In the genomic region with DNA sequence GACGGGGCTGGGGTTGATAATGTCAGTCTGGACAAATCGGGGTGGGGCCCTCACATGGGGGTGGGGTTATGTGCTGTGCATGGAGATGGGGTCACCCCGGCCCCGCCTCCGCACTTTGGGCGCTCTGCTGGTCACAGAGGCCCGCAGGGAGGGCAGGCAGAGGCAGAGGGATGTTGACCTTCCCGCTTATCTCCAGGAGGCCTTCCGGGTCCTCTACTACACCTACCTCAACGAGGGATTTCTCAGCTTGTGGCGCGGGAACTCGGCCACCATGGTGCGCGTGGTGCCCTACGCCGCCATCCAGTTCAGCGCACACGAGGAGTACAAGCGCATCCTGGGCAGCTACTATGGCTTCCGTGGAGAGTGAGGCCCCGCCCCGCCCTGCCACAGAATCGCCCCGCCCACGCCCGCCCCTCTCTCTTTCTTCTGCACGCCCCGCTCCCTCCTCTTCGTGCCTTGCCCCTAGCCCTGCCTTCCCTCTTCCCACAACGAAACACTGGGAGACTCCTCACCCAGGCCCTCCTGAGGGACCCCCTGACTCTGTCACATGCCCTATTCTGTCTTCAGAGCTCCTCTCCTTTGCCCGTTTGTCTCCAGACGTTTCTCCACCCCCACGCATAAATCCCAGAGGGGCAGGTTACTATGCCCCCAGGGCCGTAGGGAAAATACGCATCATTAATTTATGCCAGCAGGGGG, we compare ENCODE assay signal across 8 cellular contexts. TPM values are rescaled to one million over a fixed set of nuclear protein-coding genes. Genes with fewer than 3 reads are reported as not detected.
DNase-seq lines count a peak whose midpoint lies in the region; ATAC-seq, FAIRE-seq and TF ChIP-seq lines count a peak whose summit lies in the region.

No MANE protein-coding gene starts in this region.

- no peaks in the 10 kb centered on the region for H3K36me3 ChIP-seq in SK-N-SH (replicated peaks in 1 of 2; ENCODE audit: control insufficient read depth in 1 of 2, insufficient read depth in 2 of 2, low read length in 1 of 2)
- H3K36me3 ChIP-seq in GM12878 (ENCODE audit: control insufficient read depth in 2 of 2, insufficient read depth in 2 of 2, low read length in 1 of 2): peaks cover 0 to 5% of the 10 kb centered on the region in 2 experiments; a peak in 1 of 4 replicates
- H3K36me3 ChIP-seq in upper lobe of right lung: no peaks in the 10 kb centered on the region

- H3K9me3 ChIP-seq in SK-N-SH (no peaks in the 10 kb centered on the region), GM12878 (replicated peaks; ENCODE audit: control insufficient read depth, insufficient read depth, low read length) (no peaks in the 10 kb centered on the region), upper lobe of right lung (no peaks in the 10 kb centered on the region)

- H3K79me2 ChIP-seq in SK-N-SH (ENCODE audit: insufficient read depth) (no peaks in the 10 kb centered on the region), GM12878 (ENCODE audit: control insufficient read depth, insufficient read depth, low read length) (no peaks in the 10 kb centered on the region)

- H3K9me2 ChIP-seq in SK-N-SH: no peaks in the 10 kb centered on the region

- SMC1A ChIA-PET in GM12878 (lab: Charles Lee; ENCODE audit: uncharacterized antibody, unreplicated experiment): interaction anchor here (1.1 to 1.4 kb wide), 2 partner anchors 10 to 19 kb away, joined by 4 read pairs; no protein-coding TSS in a partner anchor

- H4K20me1 ChIP-seq in SK-N-SH (ENCODE audit: insufficient read depth): no peaks in the 10 kb centered on the region
- no peaks in the 10 kb centered on the region for H4K20me1 ChIP-seq in GM12878 (ENCODE audit: control insufficient read depth, insufficient read depth)

- H3K27ac ChIP-seq in SK-N-SH (ENCODE audit: low read depth in 2 of 2, low read length in 1 of 2) (no peak overlapping the region), GM12878 (ENCODE audit: control insufficient read depth, insufficient read depth) (no peak overlapping the region), upper lobe of right lung (no peak overlapping the region), dorsolateral prefrontal cortex (peak overlapping the region in 1 of 59 donors; percentile 10)

- CTCF ChIA-PET in SK-N-SH (lab: Yijun Ruan, JAX): interaction anchor here (0.7 kb wide), 1 partner anchor 10 kb away, joined by 3 read pairs; no protein-coding TSS in a partner anchor
- CTCF ChIA-PET in GM12878 (lab: Yijun Ruan, JAX): interaction anchor here (0.9 to 1.4 kb wide), 3 partner anchors 10 to 69 kb away, joined by 3 read pairs; no protein-coding TSS in a partner anchor

- no peak overlapping the region for H2AFZ ChIP-seq in SK-N-SH (ENCODE audit: low read depth)
- H2AFZ ChIP-seq in GM12878 (ENCODE audit: control insufficient read depth, low read depth, low read length): no peak overlapping the region

- TF ChIP-seq POLR2A in GM12878 (IDR thresholded peaks at IDR 0.05; ENCODE audit: low read depth, low read length): no peak

- POLR2A ChIA-PET in SK-N-SH (lab: Yijun Ruan, JAX): no interaction called here
- POLR2A ChIA-PET in GM12878 (lab: Charles Lee): no interaction called here

- H3K9ac ChIP-seq in SK-N-SH (no peak overlapping the region), GM12878 (ENCODE audit: control insufficient read depth, insufficient read depth, low read length) (no peak overlapping the region)

- FAIRE-seq in GM12878 (lab: Jason Lieb, UNC): no peak

- H3K4me3 ChIP-seq in SK-N-SH (ENCODE audit: low read depth in 2 of 2, low read length in 1 of 2): no peak overlapping the region
- H3K4me3 ChIP-seq in GM12878: no peak overlapping the region
- H3K4me3 ChIP-seq in upper lobe of right lung: peak overlapping the region; percentile 19
- peak overlapping the region in 11 of 59 donors; percentile 13 to 35 (median 32) for H3K4me3 ChIP-seq in dorsolateral prefrontal cortex

- TF ChIP-seq EP300 in SK-N-SH (IDR thresholded peaks at IDR 0.05; ENCODE audit: borderline replicate concordance in 1 of 2, low read depth in 1 of 2, low read length in 1 of 2) (no peak), GM12878 (IDR thresholded peaks at IDR 0.05; ENCODE audit: borderline replicate concordance in 1 of 2, control insufficient read depth in 1 of 2, low read depth in 2 of 2, low read length in 2 of 2) (no peak)

- no peaks in the 10 kb centered on the region for H3F3A ChIP-seq in SK-N-SH (replicated peaks; ENCODE audit: insufficient read depth)

- intact Hi-C loops in GM12878 (cut with micrococcal nuclease; ENCODE audit: unreplicated experiment) (no loop called here), upper lobe of right lung (cut with DNase I) (no loop called here), dorsolateral prefrontal cortex (cut with DNase I) (no loop called here)

- no TSS peak for BruUV-seq in GM12878 (replicated peaks; lab: Mats Ljungman, UMichigan)

- WGBS in SK-N-SH (ENCODE audit: low lambda C conversion rate): 84% methylated on average over 32 of the region's 36 CpGs
- 74% methylated on average over 11 of the region's 36 CpGs for WGBS in GM12878 (ENCODE audit: insufficient coverage, insufficient replicate concordance, low lambda C conversion rate, missing lambda C conversion rate)

- no peak overlapping the region for H3K4me2 ChIP-seq in SK-N-SH
- H3K4me2 ChIP-seq in GM12878 (ENCODE audit: control insufficient read depth, insufficient read depth): no peak overlapping the region

- TF ChIP-seq RAD21 in SK-N-SH (IDR thresholded peaks at IDR 0.05; ENCODE audit: low read length): no peak
- TF ChIP-seq RAD21 in GM12878 (IDR thresholded peaks at IDR 0.05; ENCODE audit: insufficient read depth, low read depth, low read length): no peak

- ATAC-seq in SK-N-SH treated with all-trans-retinoic acid at 6 μM for 48 hours: no peak
- ATAC-seq in GM12878: peak; percentile 93
- ATAC-seq in upper lobe of right lung: peak; percentile 45
- ATAC-seq in HG03457 (IDR thresholded peaks at IDR 0.05; ENCODE audit: unreplicated experiment): no peak

- in situ Hi-C loops in GM12878 (cut with MboI): no loop called here

- TF ChIP-seq CTCF in SK-N-SH (IDR thresholded peaks at IDR 0.05): no peak
- no peak for TF ChIP-seq CTCF in GM12878 (IDR thresholded peaks at IDR 0.05 in 2 of 3, conservative IDR thresholded peaks at IDR 0.05 in 1 of 3; ENCODE audit: control insufficient read depth in 2 of 3, extremely low read depth in 1 of 3, insufficient read depth in 1 of 3, low read depth in 3 of 3, low read length in 3 of 3)
- no peak for TF ChIP-seq CTCF in upper lobe of right lung (IDR thresholded peaks at IDR 0.05)
- no peak for TF ChIP-seq CTCF in dorsolateral prefrontal cortex (IDR thresholded peaks at IDR 0.05 in 54 of 56, conservative IDR thresholded peaks at IDR 0.05 in 2 of 56; ENCODE audit: low read depth in 1 of 56, partially characterized antibody in 56 of 56)

- RAD21 ChIA-PET in GM12878 (lab: Charles Lee; ENCODE audit: unreplicated experiment): interaction anchor here (0.6 to 1.2 kb wide), 2 partner anchors 34 to 69 kb away, joined by 3 to 4 read pairs; no protein-coding TSS in a partner anchor

- H3K4me1 ChIP-seq in SK-N-SH (ENCODE audit: control insufficient read depth in 1 of 2, insufficient read depth in 2 of 2, low read depth in 1 of 2, low read length in 1 of 2) (no peaks in the 10 kb centered on the region; a peak in 1 of 4 replicates), GM12878 (ENCODE audit: control insufficient read depth, insufficient read depth, low read length) (no peaks in the 10 kb centered on the region), upper lobe of right lung (no peaks in the 10 kb centered on the region)

- DNase-seq in SK-N-SH (peak; percentile 56), GM12878 (ENCODE audit: low read depth, low spot score) (peak; percentile 13), iPS-NIHi7 (ENCODE audit: extremely low spot score) (peak; percentile 86), upper lobe of right lung (no peak), dorsolateral prefrontal cortex (no peak)
- no peak for DNase-seq in activated effector memory CD4-positive, alpha-beta T cell treated with Interleukin-2 at 50 U/mL for 16 hours

- no peaks in the 10 kb centered on the region for H3K27me3 ChIP-seq in SK-N-SH (ENCODE audit: insufficient read depth)
- no peaks in the 10 kb centered on the region for H3K27me3 ChIP-seq in GM12878 (replicated peaks in 1 of 2; ENCODE audit: control insufficient read depth in 2 of 2, insufficient read depth in 2 of 2, low read length in 1 of 2)
- H3K27me3 ChIP-seq in upper lobe of right lung: no peaks in the 10 kb centered on the region
- no peaks in the 10 kb centered on the region for H3K27me3 ChIP-seq in dorsolateral prefrontal cortex

RNA-seq across cellular contexts. Expression of gene TMEM161A, which starts 32.8 kb away (rescaled TPM):
- polyA plus RNA-seq in SK-N-SH (2012; rRNA removed) (37.8 and 39.3 TPM in 2 replicates), GM12878 (2011; rRNA removed) (5.7 and 16.4 TPM in 2 replicates), GM12878 (2014; fragmentation: Illumina TruSeq; extraction: Trizol) (0.79 and 7.3 TPM in 2 replicates), GM12878 (2014; fragmentation: Nextera tagmentation; extraction: Ambion mirVana) (1 to 10 TPM; 1.1 to 2.0 TPM), GM12878 (2014; rRNA removed) (37.1 and 43.9 TPM in 2 replicates), GM12878 (2016; fragmentation: Nextera tagmentation; extraction: Ambion mirVana) (10 to 100 TPM; 21.6 to 24.6 TPM)
- polyA plus RNA-seq in SK-N-SH (2012; cell fraction: cytosol; rRNA removed): 10.0 and 16.7 TPM in 2 replicates
- 109 and 145 TPM in 2 replicates for polyA plus RNA-seq in SK-N-SH (2012; cell fraction: nucleus; rRNA removed)
- 46.2 and 47.6 TPM in 2 replicates for total RNA-seq in GM12878 (2013; cell fraction: nucleolus; rRNA removed)
- total RNA-seq in GM12878 (2014; rRNA removed) (27.6 and 32.1 TPM in 2 replicates), GM12878 (2014; rRNA removed; fragmentation: Illumina TruSeq; extraction: Trizol) (8.4 and 9.1 TPM in 2 replicates), GM12878 (2021) (27.7 and 28.3 TPM in 2 replicates), upper lobe of right lung (31.0 TPM), dorsolateral prefrontal cortex (10 to 100 TPM; 14.9 to 46.0 (median 24.7) TPM)
- polyA plus RNA-seq in GM12878 (2011; ENCODE audit: low read depth): 5.5 TPM
- 27.9 and 35.4 TPM in 2 replicates for polyA plus RNA-seq in GM12878 (2011; cell fraction: cytosol; rRNA removed)
- 115 and 130 TPM in 2 replicates for polyA plus RNA-seq in GM12878 (2011; cell fraction: nucleus; rRNA removed)
- 13.5 and 16.7 TPM in 2 replicates for polyA plus RNA-seq in GM12878 (2012)
- 35.9 and 41.4 TPM in 2 replicates for polyA minus RNA-seq in GM12878 (2011; rRNA and poly(A)+ RNA removed)
- 16.3 and 17.4 TPM in 2 replicates for polyA minus RNA-seq in GM12878 (2011; cell fraction: cytosol; rRNA and poly(A)+ RNA removed)
- 31.8 and 53.4 TPM in 2 replicates for polyA minus RNA-seq in GM12878 (2011; cell fraction: nucleus; rRNA and poly(A)+ RNA removed)

RNA-seq across cellular contexts. Expression of gene SLC25A42, which starts 41.7 kb away (rescaled TPM):
- polyA plus RNA-seq in SK-N-SH (2012; rRNA removed): 4.3 and 6.1 TPM in 2 replicates
- polyA plus RNA-seq in SK-N-SH (2012; cell fraction: cytosol; rRNA removed): 2.8 and 4.3 TPM in 2 replicates
- 16.9 and 18.8 TPM in 2 replicates for polyA plus RNA-seq in SK-N-SH (2012; cell fraction: nucleus; rRNA removed)
- total RNA-seq in GM12878 (2013; cell fraction: nucleolus; rRNA removed): 12.8 and 17.0 TPM in 2 replicates
- total RNA-seq in GM12878 (2014; rRNA removed): 8.0 and 10.4 TPM in 2 replicates
- 5.2 and 7.0 TPM in 2 replicates for total RNA-seq in GM12878 (2014; rRNA removed; fragmentation: Illumina TruSeq; extraction: Trizol)
- total RNA-seq in GM12878 (2021): 17.0 and 17.2 TPM in 2 replicates
- 8.4 TPM for polyA plus RNA-seq in GM12878 (2011; ENCODE audit: low read depth)
- 3.6 and 5.9 TPM in 2 replicates for polyA plus RNA-seq in GM12878 (2011; rRNA removed)
- polyA plus RNA-seq in GM12878 (2011; cell fraction: cytosol; rRNA removed): 7.4 and 10.1 TPM in 2 replicates
- 18.8 and 20.1 TPM in 2 replicates for polyA plus RNA-seq in GM12878 (2011; cell fraction: nucleus; rRNA removed)
- polyA plus RNA-seq in GM12878 (2012): 16.6 and 17.5 TPM in 2 replicates
- polyA plus RNA-seq in GM12878 (2014; fragmentation: Illumina TruSeq; extraction: Trizol): 4.2 and 8.8 TPM in 2 replicates
- polyA plus RNA-seq in GM12878 (2014; fragmentation: Nextera tagmentation; extraction: Ambion mirVana): 1 to 10 TPM in 1 of 2 experiments, under 1 TPM in 1; 0.24 to 1.5 TPM
- polyA plus RNA-seq in GM12878 (2014; rRNA removed): 14.5 and 18.0 TPM in 2 replicates
- 10 to 100 TPM; 17.4 to 19.2 TPM for polyA plus RNA-seq in GM12878 (2016; fragmentation: Nextera tagmentation; extraction: Ambion mirVana)
- 5.5 and 8.1 TPM in 2 replicates for polyA minus RNA-seq in GM12878 (2011; rRNA and poly(A)+ RNA removed)
- polyA minus RNA-seq in GM12878 (2011; cell fraction: cytosol; rRNA and poly(A)+ RNA removed): 4.8 and 10.7 TPM in 2 replicates
- 4.1 and 5.5 TPM in 2 replicates for polyA minus RNA-seq in GM12878 (2011; cell fraction: nucleus; rRNA and poly(A)+ RNA removed)
- total RNA-seq in upper lobe of right lung: 12.7 TPM
- 10 to 100 TPM; 17.0 to 52.0 (median 27.3) TPM for total RNA-seq in dorsolateral prefrontal cortex

Comparison
In these comparisons a context has a peak if more than half of its experiments do, and no peak if none do; other contexts are left out.
1. DNase-seq: peak in SK-N-SH (single experiment), GM12878 (single experiment) and iPS-NIHi7 (single experiment); none in upper lobe of right lung (single experiment), dorsolateral prefrontal cortex (0 of 10) and activated effector memory CD4-positive, alpha-beta T cell treated with Interleukin-2 at 50 U/mL for 16 hours (single experiment).
2. ATAC-seq: peak in GM12878 (single experiment) and upper lobe of right lung (single experiment); none in SK-N-SH treated with all-trans-retinoic acid at 6 μM for 48 hours (single experiment) and HG03457 (single experiment).